ENCODE assay signal across 9 cellular contexts in the genomic region with DNA sequence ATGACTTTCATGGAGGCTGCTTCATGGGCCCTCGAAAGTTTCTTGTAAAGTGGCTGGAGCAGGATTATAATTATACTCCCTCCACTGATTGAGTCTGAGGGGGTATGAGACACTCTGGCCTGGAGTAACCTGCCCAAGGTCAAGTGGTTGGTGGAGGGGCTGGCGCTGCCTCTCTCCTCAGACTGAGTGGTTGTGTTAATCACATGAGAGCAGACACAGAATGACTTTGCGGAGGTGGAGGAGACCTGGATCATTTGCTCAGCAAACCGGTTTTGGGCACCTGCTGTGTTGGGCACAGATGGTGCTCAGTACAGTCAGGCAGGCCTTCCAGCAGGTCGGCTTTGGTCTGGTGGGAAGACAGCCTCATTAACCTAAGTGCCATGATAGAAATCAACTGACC. TPM values are rescaled to one million over a fixed set of nuclear protein-coding genes. Genes with fewer than 3 reads are reported as not detected.
A peak's percentile ranks its signal among the peaks of the same experiment; 100 is the strongest.
DNase-seq lines count a peak whose midpoint lies in the region; ATAC-seq, FAIRE-seq and TF ChIP-seq lines count a peak whose summit lies in the region.
"Had no signal": no experiment of that assay in that cellular context is flagged by ENCODE, and none has a peak within 500 bp of the region (broad histone marks: within the 10 kb centered on the region; RNA-seq: fewer than 3 reads in every experiment).

No MANE protein-coding gene starts in this region.

- no peaks in the 10 kb centered on the region for H3K36me3 ChIP-seq in pancreas
- no peaks in the 10 kb centered on the region for H3K36me3 ChIP-seq in Karpas-422 (ENCODE audit: insufficient read depth, low read length)
- peaks cover 9 to 14% of the 10 kb centered on the region in 2 experiments for H3K36me3 ChIP-seq in mesenchymal stem cell (ENCODE audit: control insufficient read depth in 1 of 2, insufficient read depth in 2 of 2, low read depth in 1 of 2, low read length in 2 of 2)
- no peaks in the 10 kb centered on the region for H3K36me3 ChIP-seq in aorta (ENCODE audit: control insufficient read depth in 1 of 2, insufficient read depth in 2 of 2, low read length in 1 of 2)

- H3K9me3 ChIP-seq in pancreas (no peaks in the 10 kb centered on the region), Karpas-422 (ENCODE audit: low read length) (no peaks in the 10 kb centered on the region), mesenchymal stem cell (ENCODE audit: control insufficient read depth, low read length) (no peaks in the 10 kb centered on the region), aorta (ENCODE audit: control insufficient read depth, low read length) (no peaks in the 10 kb centered on the region)

- H3K23ac ChIP-seq in mesenchymal stem cell (ENCODE audit: low read length in 2 of 2) = no peak overlapping the region

- no peak overlapping the region for H2BK15ac ChIP-seq in mesenchymal stem cell (ENCODE audit: low read depth, poor library complexity, severe bottlenecking)

- no peak overlapping the region for H3K4me2 ChIP-seq in Karpas-422 (ENCODE audit: low read depth, low read length, poor library complexity, severe bottlenecking)
- H3K4me2 ChIP-seq in mesenchymal stem cell (ENCODE audit: low read length, poor library complexity, severe bottlenecking) = no peak overlapping the region

- no peaks in the 10 kb centered on the region for H3K9me2 ChIP-seq in Karpas-422 (replicated peaks; ENCODE audit: insufficient read depth, low read length)

- H3K4me3 ChIP-seq in pancreas = no peak overlapping the region
- H3K4me3 ChIP-seq in Karpas-422 (ENCODE audit: low read length) = no peak overlapping the region
- no peak overlapping the region for H3K4me3 ChIP-seq in mesenchymal stem cell (ENCODE audit: insufficient read depth in 1 of 2, low read depth in 1 of 2, low read length in 2 of 2)
- H3K4me3 ChIP-seq in aorta (ENCODE audit: low read length in 2 of 2) = no peak overlapping the region

- no peaks in the 10 kb centered on the region for H3K27me3 ChIP-seq in pancreas
- H3K27me3 ChIP-seq in Karpas-422 (ENCODE audit: low read length) = no peaks in the 10 kb centered on the region
- no peaks in the 10 kb centered on the region for H3K27me3 ChIP-seq in mesenchymal stem cell (ENCODE audit: control insufficient read depth in 1 of 2, insufficient read depth in 1 of 2, low read length in 2 of 2)
- H3K27me3 ChIP-seq in aorta (ENCODE audit: control insufficient read depth in 1 of 2, insufficient read depth in 2 of 2, low read length in 1 of 2) = no peaks in the 10 kb centered on the region

- WGBS in pancreas, 2 donors = 19 to 31% methylated on average over 5 of the region's 5 CpGs
- WGBS in mesenchymal stem cell = 81% methylated on average over 5 of the region's 5 CpGs
- WGBS in aorta, 2 donors = 86% methylated on average over 5 of the region's 5 CpGs

- H2BK12ac ChIP-seq in mesenchymal stem cell (ENCODE audit: low read length in 2 of 2) = no peak overlapping the region

- in situ Hi-C loops in G401 (cut with HindIII; ENCODE audit: low sequenced_read_pairs) = no loop called here

- no peak overlapping the region for H3K4ac ChIP-seq in mesenchymal stem cell (ENCODE audit: low read depth in 1 of 2, low read length in 2 of 2)

- H3K79me1 ChIP-seq in mesenchymal stem cell (replicated peaks; ENCODE audit: low read length, poor library complexity, severe bottlenecking) = peaks cover 52% of the 10 kb centered on the region

- H2BK5ac ChIP-seq in mesenchymal stem cell (ENCODE audit: low read depth, low read length, poor library complexity, severe bottlenecking) = no peak overlapping the region

- intact Hi-C loops in pancreas (cut with DNase I) = no loop called here
- intact Hi-C loops in aorta (cut with DNase I) = no loop called here

- no peak overlapping the region for H2BK120ac ChIP-seq in mesenchymal stem cell (ENCODE audit: low read depth, low read length)

- no peak for TF ChIP-seq CTCF in pancreas (IDR thresholded peaks at IDR 0.05)

- H3K27ac ChIP-seq in pancreas = peak overlapping the region; percentile 27 to 52 (median 38)
- H3K27ac ChIP-seq in Karpas-422 (ENCODE audit: low read length) = no peak overlapping the region
- no peak overlapping the region for H3K27ac ChIP-seq in mesenchymal stem cell (ENCODE audit: low read length, poor library complexity, severe bottlenecking)
- no peak overlapping the region for H3K27ac ChIP-seq in aorta (ENCODE audit: low read depth in 1 of 2, low read length in 2 of 2)

- H4K20me1 ChIP-seq in Karpas-422 (ENCODE audit: insufficient read depth, low read depth, low read length) = 0 out of 2 replicates have a peak, but pooled peaks cover 13% of the 10 kb centered on the region

- ATAC-seq in pancreas = peak; percentile 76 to 94 (median 86)
- no peak for ATAC-seq in aorta (ENCODE audit: low FRiP score)
- ATAC-seq: activated CD8-positive, alpha-beta T cell treated with anti-CD3 and anti-CD28 coated beads for 36 hours had no signal

- no peak overlapping the region for H2AK5ac ChIP-seq in mesenchymal stem cell (ENCODE audit: low read length, severe bottlenecking)

- no peak overlapping the region for H3K14ac ChIP-seq in mesenchymal stem cell (ENCODE audit: low read length in 2 of 2)

- no peak for FAIRE-seq in pancreas (lab: Jason Lieb, UNC)

- H4K8ac ChIP-seq in mesenchymal stem cell (ENCODE audit: low read length) = no peak overlapping the region

- H3K4me1 ChIP-seq in pancreas (peaks cover 0 to 11% (median 8%) of the 10 kb centered on the region in 3 donors), Karpas-422 (ENCODE audit: low read length) (peaks cover 11% of the 10 kb centered on the region), mesenchymal stem cell (ENCODE audit: control insufficient read depth, insufficient read depth, low read depth, low read length) (peaks cover 5% of the 10 kb centered on the region), aorta (ENCODE audit: control insufficient read depth in 1 of 2, insufficient read depth in 2 of 2, low read length in 2 of 2) (no peaks in the 10 kb centered on the region)

- DNase-seq in G401 (ENCODE audit: low spot score) = peak; percentile 93
- peak; percentile 67 for DNase-seq in NCI-H2171 treated with DMSO at 0.1 percent for 48 hours (lab: John Stamatoyannopoulos, UW)
- peak; percentile 67 to 73 for DNase-seq in cerebellar nuclear complex (lab: John Stamatoyannopoulos, UW)
- DNase-seq in pancreas = peak in 4 of 6 donors; percentile 46 to 61 (median 58)
- no peak for DNase-seq in Karpas-422
- DNase-seq in mesenchymal stem cell = no peak
- DNase-seq in aorta = no peak
- DNase-seq: activated CD8-positive, alpha-beta T cell treated with anti-CD3 and anti-CD28 coated beads for 36 hours; NCI-H226 had no signal

- peaks cover 80% of the 10 kb centered on the region for H3K79me2 ChIP-seq in Karpas-422 (ENCODE audit: low read length)

- no peak overlapping the region for H4K91ac ChIP-seq in mesenchymal stem cell (ENCODE audit: low read length)

- no peak overlapping the region for H2AFZ ChIP-seq in Karpas-422 (ENCODE audit: low read length)
- H2AFZ ChIP-seq in mesenchymal stem cell (ENCODE audit: low read depth, low read length) = no peak overlapping the region

- H3K18ac ChIP-seq in mesenchymal stem cell (ENCODE audit: low read depth in 1 of 2, low read length in 2 of 2) = no peak overlapping the region

- H3K9ac ChIP-seq in Karpas-422 (ENCODE audit: low read length) (no peak overlapping the region), mesenchymal stem cell (ENCODE audit: low read length) (no peak overlapping the region)

RNA-seq across cellular contexts. Expression of a gene that starts 11.8 kb away (rescaled TPM):
- 32.4 and 55.9 TPM in 2 replicates for total RNA-seq in G401 (2014; rRNA removed; shearing (Covaris generic))
- total RNA-seq in pancreas = 10 to 100 TPM; 17.1 to 35.9 (median 20.5) TPM
- 10 to 100 TPM; 15.5 to 16.5 TPM for polyA plus RNA-seq in pancreas
- total RNA-seq in Karpas-422 (2014; rRNA removed; shearing (Covaris generic); ENCODE audit: low replicate concordance) = 29.7 and 40.5 TPM in 2 replicates
- polyA plus RNA-seq in mesenchymal stem cell (2013, experiment 1 of 2) = 7.3 TPM
- 7.1 TPM for polyA plus RNA-seq in mesenchymal stem cell (2013, experiment 2 of 2)
- total RNA-seq in aorta = 100 to 1,000 TPM; 113 to 120 TPM
- polyA plus RNA-seq in aorta = 10 to 100 TPM in 1 of 2 donors, 1 to 10 TPM in 1; 5.3 to 30.1 TPM

RNA-seq across cellular contexts. Expression of a gene that starts 46.9 kb away (rescaled TPM):
- 1.5 and 3.3 TPM in 2 replicates for total RNA-seq in G401 (2014; rRNA removed; shearing (Covaris generic))
- total RNA-seq in pancreas (1 to 10 TPM; 1.2 to 4.4 (median 2.3) TPM), aorta (1 to 10 TPM; 1.8 to 3.2 TPM)
- polyA plus RNA-seq in pancreas (1 to 10 TPM; 3.5 to 7.3 TPM), aorta (1 to 10 TPM; 1.0 to 2.1 TPM)
- total RNA-seq in Karpas-422 (2014; rRNA removed; shearing (Covaris generic); ENCODE audit: low replicate concordance) = 4.0 and 10.6 TPM in 2 replicates
- polyA plus RNA-seq in mesenchymal stem cell (2013, experiment 1 of 2) = 1.7 TPM
- 1.9 TPM for polyA plus RNA-seq in mesenchymal stem cell (2013, experiment 2 of 2)

RNA-seq across cellular contexts. Expression of a gene that starts 50.3 kb away (rescaled TPM):
- 1.7 TPM in 1 of 2 replicates, not detected in the other for total RNA-seq in G401 (2014; rRNA removed; shearing (Covaris generic))
- under 1 TPM; 0.51 to 0.97 (median 0.73) TPM for total RNA-seq in pancreas
- polyA plus RNA-seq in pancreas = 1 to 10 TPM in 1 of 2 donors, under 1 TPM in 1; 0.91 to 2.1 TPM
- total RNA-seq in Karpas-422 (2014; rRNA removed; shearing (Covaris generic); ENCODE audit: low replicate concordance) = 2.6 and 3.1 TPM in 2 replicates
- polyA plus RNA-seq in mesenchymal stem cell (2013, experiment 1 of 2) = not detected
- 0.04 TPM for polyA plus RNA-seq in mesenchymal stem cell (2013, experiment 2 of 2)
- 1 to 10 TPM in 1 of 2 donors, under 1 TPM in 1; 0.78 to 1.2 TPM for total RNA-seq in aorta
- polyA plus RNA-seq in aorta = not detected
- total RNA-seq: activated CD8-positive, alpha-beta T cell treated with anti-CD3 and anti-CD28 coated beads for 36 hours had no signal

Comparison
In these comparisons a context has a peak if more than half of its experiments do, and no peak if none do; other contexts are left out.
1. DNase-seq: peak in G401 (single experiment), NCI-H2171 treated with DMSO at 0.1 percent for 48 hours (single experiment), cerebellar nuclear complex (2 of 2) and pancreas (4 of 6); none in Karpas-422 (single experiment), mesenchymal stem cell (single experiment) and aorta (0 of 2).
2. H3K27ac ChIP-seq: peak in pancreas (4 of 4); none in Karpas-422 (single experiment), mesenchymal stem cell (single experiment) and aorta (0 of 2).